Comparison of ENCODE assay signal across 9 cellular contexts in the genomic region with DNA sequence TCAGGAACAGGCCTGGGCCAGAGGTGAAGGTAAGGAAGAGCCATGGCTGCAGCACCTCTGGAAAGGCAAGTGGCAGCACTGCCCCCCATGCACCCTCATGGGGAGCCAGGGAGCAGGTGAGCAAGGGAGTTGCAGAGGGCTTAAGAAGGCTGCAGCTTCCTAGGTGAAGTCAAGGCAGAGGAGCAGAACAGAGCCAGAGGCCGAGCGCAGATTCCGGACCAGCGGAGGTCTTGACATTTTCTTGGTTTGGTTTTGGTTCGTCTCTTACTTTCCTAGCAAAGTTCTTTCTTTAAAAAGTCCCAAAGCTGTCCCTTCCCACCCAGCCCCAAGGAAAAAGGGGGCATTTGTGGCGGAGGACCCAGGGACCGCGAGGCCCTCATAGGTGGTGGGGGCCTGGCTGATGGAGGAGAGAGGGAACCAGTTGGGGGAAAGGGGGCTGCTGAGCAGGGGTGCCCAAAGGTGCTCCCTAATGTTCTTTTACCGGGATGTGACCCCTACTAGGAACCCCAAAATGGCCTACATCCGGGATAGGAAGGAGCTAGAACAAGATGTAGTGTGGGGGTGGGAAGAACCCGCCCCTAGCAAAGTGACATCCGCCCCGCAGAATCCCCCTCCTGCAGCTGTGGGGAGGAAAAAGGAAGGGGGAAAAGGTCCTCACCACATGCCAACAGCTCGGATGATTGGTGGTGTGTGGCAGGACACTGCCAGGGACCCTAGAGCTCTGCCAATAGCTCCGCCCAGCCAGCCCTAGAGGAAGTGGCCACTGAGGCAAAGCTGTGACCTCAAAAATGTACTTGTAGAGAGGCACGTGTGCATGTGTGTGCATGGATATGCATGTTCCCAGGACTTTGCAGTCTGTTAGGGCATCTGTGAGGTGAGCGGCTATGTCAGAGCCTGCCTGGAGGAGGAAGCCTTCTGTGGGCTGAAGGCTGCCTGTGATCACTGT. TPM values are rescaled to one million over a fixed set of nuclear protein-coding genes. Genes with fewer than 3 reads are reported as not detected.
DNase-seq lines count a peak whose midpoint lies in the region; ATAC-seq, FAIRE-seq and TF ChIP-seq lines count a peak whose summit lies in the region.
"Had no signal": no experiment of that assay in that cellular context is flagged by ENCODE, and none has a peak within 500 bp of the region (broad histone marks: within the 10 kb centered on the region; RNA-seq: fewer than 3 reads in every experiment).

No MANE protein-coding gene starts in this region.

- 74 to 89% methylated on average over 17 of the region's 17 CpGs for WGBS in sigmoid colon, 2 donors

- peak overlapping the region; percentile 82 for H3K4me3 Mint-ChIP-seq in activated T-cell treated with anti-CD3 and anti-CD28 coated beads, Interleukin-2, amount 50 U/mL, for 4 hours

- peak overlapping the region in 1 of 4 donors; percentile 1 for H3K27ac ChIP-seq in sigmoid colon

- no peaks in the 10 kb centered on the region for H3K36me3 Mint-ChIP-seq in activated T-cell treated with anti-CD3 and anti-CD28 coated beads, Interleukin-2, amount 50 U/mL, for 4 hours (ENCODE audit: insufficient read depth)

- H3K36me3 ChIP-seq in sigmoid colon, result no peaks in the 10 kb centered on the region

- H3K4me1 Mint-ChIP-seq in activated T-cell treated with anti-CD3 and anti-CD28 coated beads, Interleukin-2, amount 50 U/mL, for 4 hours (ENCODE audit: low read depth), result peaks cover 52% of the 10 kb centered on the region

- intact Hi-C loops in sigmoid colon (cut with DNase I), result no loop called here

- peaks cover 0 to 13% (median 10%) of the 10 kb centered on the region in 4 donors for H3K4me1 ChIP-seq in sigmoid colon

- TF ChIP-seq CTCF in sigmoid colon (IDR thresholded peaks at IDR 0.05) (no peak), foreskin fibroblast (IDR thresholded peaks at IDR 0.05; ENCODE audit: low read depth, low read length) (no peak), D721Med (IDR thresholded peaks at IDR 0.05; ENCODE audit: insufficient read depth, missing control alignments) (no peak)

- no peaks in the 10 kb centered on the region for H3K9me3 ChIP-seq in sigmoid colon

- FAIRE-seq in D721Med (lab: Jason Lieb, UNC), result no peak

- no peaks in the 10 kb centered on the region for H3K9me3 Mint-ChIP-seq in activated T-cell treated with anti-CD3 and anti-CD28 coated beads, Interleukin-2, amount 50 U/mL, for 4 hours

- H3K4me3 ChIP-seq in sigmoid colon, result no peak overlapping the region
- no peak overlapping the region for H3K4me3 ChIP-seq in foreskin fibroblast (ENCODE audit: low read depth in 1 of 2, low read length in 2 of 2)

- TF ChIP-seq EP300 in sigmoid colon (IDR thresholded peaks at IDR 0.05), result peak in 2 of 4 donors; percentile 17 to 41

- TF ChIP-seq POLR2A in sigmoid colon (IDR thresholded peaks at IDR 0.05), result no peak

- peak; percentile 7 to 44 (median 21) for DNase-seq in stimulated activated CD4-positive, alpha-beta T cell treated with anti-CD3 and anti-CD28 coated beads, Interleukin-12 subunit alpha, Interleukin-12 subunit beta, amount 100 ng/mL, for 48 hours (ENCODE audit: low read depth in 2 of 3, low spot score in 1 of 3)
- no peak for DNase-seq in stimulated activated CD4-positive, alpha-beta T cell treated with anti-CD3 and anti-CD28 coated beads, Interleukin-12 subunit alpha, Interleukin-12 subunit beta, amount 100 ng/mL, for 4 hours
- no peak for DNase-seq in activated T-cell treated with anti-CD3 and anti-CD28 coated beads, Interleukin-2, amount 50 U/mL, for 4 hours
- peak; percentile 43 to 66 for DNase-seq in stimulated activated CD8-positive, alpha-beta memory T cell treated with anti-CD3 and anti-CD28 coated beads, Interleukin-15, amount 100 ng/mL, for 48 hours (ENCODE audit: low read depth in 2 of 2)
- no peak for DNase-seq in sigmoid colon
- DNase-seq in foreskin fibroblast, result no peak
- DNase-seq in D721Med (ENCODE audit: insufficient read length, low spot score), result no peak

- H3K27me3 Mint-ChIP-seq in activated T-cell treated with anti-CD3 and anti-CD28 coated beads, Interleukin-2, amount 50 U/mL, for 4 hours (ENCODE audit: low read depth), result no peaks in the 10 kb centered on the region

- peak; percentile 56 for ATAC-seq in HG03432 (IDR thresholded peaks at IDR 0.05; ENCODE audit: unreplicated experiment)
- peak; percentile 4 to 46 for ATAC-seq in activated T-cell treated with anti-CD3 and anti-CD28 coated beads, Interleukin-2, amount 50 U/mL, for 4 hours

- H3K27me3 ChIP-seq in sigmoid colon, result peaks cover 0 to 7% (median 0%) of the 10 kb centered on the region in 3 donors

RNA-seq across cellular contexts. Expression of gene CD72, which starts 0.9 kb away (rescaled TPM):
- total RNA-seq in activated T-cell treated with anti-CD3 and anti-CD28 coated beads, Interleukin-2, amount 50 U/mL, for 4 hours, result 1 to 10 TPM; 1.8 to 4.5 (median 3.9) TPM
- 1 to 10 TPM in 2 of 4 donors, under 1 TPM in 2; 0.36 to 8.0 (median 1.1) TPM for total RNA-seq in sigmoid colon
- polyA plus RNA-seq in sigmoid colon, result 10 to 100 TPM in 1 of 3 donors, 1 to 10 TPM in 2; 1.2 to 42.1 (median 1.4) TPM

RNA-seq across cellular contexts. Expression of gene TESK1, which starts 14.1 kb away (rescaled TPM):
- 10 to 100 TPM; 42.0 to 57.1 (median 54.9) TPM for total RNA-seq in activated T-cell treated with anti-CD3 and anti-CD28 coated beads, Interleukin-2, amount 50 U/mL, for 4 hours
- 10 to 100 TPM; 23.5 to 47.4 (median 29.2) TPM for total RNA-seq in sigmoid colon
- polyA plus RNA-seq in sigmoid colon, result 10 to 100 TPM; 24.6 to 33.3 (median 27.0) TPM

RNA-seq across cellular contexts. Expression of gene SIT1, which starts 31.6 kb away (rescaled TPM):
- total RNA-seq in activated T-cell treated with anti-CD3 and anti-CD28 coated beads, Interleukin-2, amount 50 U/mL, for 4 hours, result 10 to 100 TPM; 21.8 to 23.8 (median 22.9) TPM
- under 1 TPM in 2 of 4 donors, not detected in 2; 0.81 to 0.82 TPM for total RNA-seq in sigmoid colon
- 10 to 100 TPM in 1 of 3 donors, 1 to 10 TPM in 1, not detected in 1; 1.8 to 15.9 TPM for polyA plus RNA-seq in sigmoid colon
- total RNA-seq: kidney epithelial cell had no signal

RNA-seq across cellular contexts. Expression of gene RMRP, which starts 38.7 kb away (rescaled TPM):
- over 10,000 TPM; 12,907 to 15,791 (median 13,372) TPM for total RNA-seq in activated T-cell treated with anti-CD3 and anti-CD28 coated beads, Interleukin-2, amount 50 U/mL, for 4 hours
- over 10,000 TPM in 2 of 4 donors, 1,000 to 10,000 TPM in 2; 2,523 to 26,387 (median 8,883) TPM for total RNA-seq in sigmoid colon
- polyA plus RNA-seq in sigmoid colon, result 100 to 1,000 TPM in 1 of 3 donors, not detected in 2; 480 TPM

RNA-seq across cellular contexts. Expression of gene CCDC107, which starts 39.0 kb away (rescaled TPM):
- total RNA-seq in activated T-cell treated with anti-CD3 and anti-CD28 coated beads, Interleukin-2, amount 50 U/mL, for 4 hours, result 10 to 100 TPM; 11.1 to 12.5 (median 12.0) TPM
- total RNA-seq in sigmoid colon, result 100 to 1,000 TPM in 1 of 4 donors, 10 to 100 TPM in 3; 70.6 to 112 (median 83.1) TPM
- polyA plus RNA-seq in sigmoid colon, result 10 to 100 TPM; 21.3 to 28.8 (median 24.2) TPM

Comparison
In these comparisons a context has a peak if more than half of its experiments do, and no peak if none do; other contexts are left out.
1. DNase-seq: peak in stimulated activated CD4-positive, alpha-beta T cell treated with anti-CD3 and anti-CD28 coated beads, Interleukin-12 subunit alpha, Interleukin-12 subunit beta, amount 100 ng/mL, for 48 hours (3 of 3) and stimulated activated CD8-positive, alpha-beta memory T cell treated with anti-CD3 and anti-CD28 coated beads, Interleukin-15, amount 100 ng/mL, for 48 hours (2 of 2); none in stimulated activated CD4-positive, alpha-beta T cell treated with anti-CD3 and anti-CD28 coated beads, Interleukin-12 subunit alpha, Interleukin-12 subunit beta, amount 100 ng/mL, for 4 hours (single experiment), activated T-cell treated with anti-CD3 and anti-CD28 coated beads, Interleukin-2, amount 50 U/mL, for 4 hours (single experiment), sigmoid colon (single experiment), foreskin fibroblast (0 of 2) and D721Med (single experiment).
2. RNA of gene SIT1, which starts 31.6 kb away (total RNA-seq): 21.8 to 23.8 TPM in activated T-cell treated with anti-CD3 and anti-CD28 coated beads, Interleukin-2, amount 50 U/mL, for 4 hours; 0.81 to 0.82 TPM in sigmoid colon; every median in the first group is over 10 times any median in the second.